In the genomic region with DNA sequence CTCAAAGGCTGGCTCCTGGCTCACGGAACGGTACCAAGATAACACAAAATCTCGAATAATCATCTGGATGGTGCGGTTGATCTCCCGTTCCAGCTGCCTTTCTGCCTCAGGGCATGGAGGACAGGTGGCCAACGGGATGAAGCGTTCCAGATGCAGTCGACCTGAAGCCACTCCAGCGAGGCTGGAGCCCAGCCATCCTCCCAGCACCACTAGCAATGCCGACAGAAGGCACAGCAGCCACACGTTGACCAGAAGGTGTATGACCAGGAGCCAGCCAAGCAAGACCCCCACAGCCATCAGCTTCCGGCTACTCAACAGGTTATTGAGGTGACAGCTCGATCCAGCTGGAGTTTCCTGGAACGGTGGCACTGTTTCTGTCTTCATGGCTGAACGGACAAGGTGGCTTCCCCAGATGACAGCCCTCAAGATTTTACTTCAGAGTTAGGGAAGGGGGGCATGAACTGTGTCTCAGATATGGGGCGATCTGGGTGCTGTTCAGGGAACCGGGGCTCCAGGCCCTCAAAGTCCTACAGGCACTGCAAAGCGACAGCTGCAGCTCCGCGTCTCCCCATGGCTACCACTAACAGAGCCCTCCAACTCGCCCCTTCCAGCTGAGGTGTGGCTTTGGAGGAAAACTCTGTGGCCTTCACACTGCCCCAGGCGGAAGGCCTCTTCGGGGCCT, we compare ENCODE assay signal across 8 cellular contexts. TPM values are rescaled to one million over a fixed set of nuclear protein-coding genes. Genes with fewer than 3 reads are reported as not detected.
DNase-seq lines count a peak whose midpoint lies in the region; ATAC-seq and TF ChIP-seq lines count a peak whose summit lies in the region.

No MANE protein-coding gene starts in this region.

- H3K9me3 Mint-ChIP-seq in activated T-cell treated with anti-CD3 and anti-CD28 coated beads, Interleukin-2, amount 50 U/mL, for 72 hours: peaks cover 1 to 5% of the 10 kb centered on the region in 2 donors
- peaks cover 2 to 17% (median 8%) of the 10 kb centered on the region in 6 donors for H3K9me3 Mint-ChIP-seq in immature natural killer cell

- peak overlapping the region; percentile 78 for H3K27ac Mint-ChIP-seq in activated T-cell treated with anti-CD3 and anti-CD28 coated beads, Interleukin-2, amount 50 U/mL, for 72 hours
- H3K27ac Mint-ChIP-seq in immature natural killer cell: peak overlapping the region; percentile 67 to 92 (median 86)

- TF ChIP-seq CTCF in GM12864 (IDR thresholded peaks at IDR 0.05; ENCODE audit: low read depth, low read length, missing control alignments): no peak

- ATAC-seq in HG02938 (IDR thresholded peaks at IDR 0.05; ENCODE audit: unreplicated experiment): peak; percentile 39
- ATAC-seq in activated T-cell treated with anti-CD3 and anti-CD28 coated beads, Interleukin-2, amount 50 U/mL, for 72 hours (replicated peaks in 1 of 2): no peak
- ATAC-seq in left lobe of liver: no peak

- peaks cover 3 to 10% of the 10 kb centered on the region in 2 donors for H3K36me3 Mint-ChIP-seq in activated T-cell treated with anti-CD3 and anti-CD28 coated beads, Interleukin-2, amount 50 U/mL, for 72 hours (ENCODE audit: insufficient read depth in 2 of 2)
- peaks cover 9 to 38% (median 24%) of the 10 kb centered on the region in 3 donors for H3K36me3 Mint-ChIP-seq in immature natural killer cell

- H3K4me3 ChIP-seq in GM12864 (ENCODE audit: low read depth, low read length): peak overlapping the region; percentile 89

- DNase-seq in GM12864 (ENCODE audit: low read depth) (no peak), immature natural killer cell (no peak), amniotic stem cell (lab: John Stamatoyannopoulos, UW) (no peak), cortex of kidney (lab: John Stamatoyannopoulos, UW) (no peak), left lobe of liver (ENCODE audit: low spot score) (no peak)
- no peak for DNase-seq in activated T-cell treated with anti-CD3 and anti-CD28 coated beads, Interleukin-2, amount 50 U/mL, for 72 hours

- H3K4me3 Mint-ChIP-seq in activated T-cell treated with anti-CD3 and anti-CD28 coated beads, Interleukin-2, amount 50 U/mL, for 72 hours: peak overlapping the region; percentile 84 to 91
- peak overlapping the region; percentile 85 to 93 (median 90) for H3K4me3 Mint-ChIP-seq in immature natural killer cell

- H3K4me1 Mint-ChIP-seq in activated T-cell treated with anti-CD3 and anti-CD28 coated beads, Interleukin-2, amount 50 U/mL, for 72 hours (ENCODE audit: low read depth): peaks cover 18% of the 10 kb centered on the region
- peaks cover 39 to 57% of the 10 kb centered on the region in 2 donors for H3K4me1 Mint-ChIP-seq in immature natural killer cell

- H3K27ac ChIP-seq in temporal lobe (ENCODE audit: low read depth, low read length): peak overlapping the region; percentile 36

- peaks cover under 1% of the 10 kb centered on the region for H3K27me3 Mint-ChIP-seq in activated T-cell treated with anti-CD3 and anti-CD28 coated beads, Interleukin-2, amount 50 U/mL, for 72 hours (ENCODE audit: low read depth)
- peaks cover 2 to 4% (median 2%) of the 10 kb centered on the region in 3 donors for H3K27me3 Mint-ChIP-seq in immature natural killer cell (ENCODE audit: low read depth in 3 of 3)

RNA-seq across cellular contexts. Expression of a gene that starts 0.6 kb away (rescaled TPM):
- total RNA-seq in activated T-cell treated with anti-CD3 and anti-CD28 coated beads, Interleukin-2, amount 50 U/mL, for 72 hours: 10 to 100 TPM; 29.5 to 37.1 TPM
- polyA plus RNA-seq in immature natural killer cell: 10 to 100 TPM in 2 of 3 donors, 1 to 10 TPM in 1; 9.5 to 29.5 (median 18.0) TPM
- total RNA-seq in temporal lobe (44.3 TPM), left lobe of liver (33.9 TPM)
